18 cellular contexts compared by ENCODE assay signal in genomic region chr2:240457223-240458043, GRCh38. TPM values are rescaled to one million over a fixed set of nuclear protein-coding genes. Genes with fewer than 3 reads are reported as not detected.
DNase-seq lines count a peak whose midpoint lies in the region; ATAC-seq, FAIRE-seq and TF ChIP-seq lines count a peak whose summit lies in the region.
"Had no signal": no experiment of that assay in that cellular context is flagged by ENCODE, and none has a peak within 500 bp of the region (broad histone marks: within the 10 kb centered on the region; RNA-seq: fewer than 3 reads in every experiment).

No MANE protein-coding gene starts in this region.

- H3K27ac Mint-ChIP-seq in astrocyte (ENCODE audit: unreplicated experiment): peak overlapping the region; percentile 83
- H3K27ac Mint-ChIP-seq: B cell had no signal

- H3K4me1 ChIP-seq in HEK293 (ENCODE audit: control insufficient read depth, insufficient read depth, low read length): no peaks in the 10 kb centered on the region
- H3K4me1 ChIP-seq in astrocyte (ENCODE audit: insufficient read depth, low read length): peaks cover 5% of the 10 kb centered on the region
- no peaks in the 10 kb centered on the region for H3K4me1 ChIP-seq in kidney (ENCODE audit: control insufficient read depth in 1 of 2, insufficient read depth in 1 of 2, low read depth in 1 of 2, low read length in 2 of 2)
- H3K4me1 ChIP-seq: right lobe of liver had no signal

- H3K4me3 ChIP-seq in HEK293 (ENCODE audit: low read depth, low read length) (no peak overlapping the region), astrocyte (ENCODE audit: insufficient read depth, low read depth, low read length) (no peak overlapping the region), kidney (ENCODE audit: low read length in 2 of 2) (no peak overlapping the region)
- H3K4me3 ChIP-seq: esophagus muscularis mucosa, right lobe of liver had no signal

- no peak for TF ChIP-seq CTCF in HEK293 (tag by site-specific recombination; IDR thresholded peaks at IDR 0.05)
- no peak for TF ChIP-seq CTCF in astrocyte (IDR thresholded peaks at IDR 0.05; ENCODE audit: insufficient read depth, low read depth, low read length)
- TF ChIP-seq CTCF in kidney (IDR thresholded peaks at IDR 0.05; ENCODE audit: borderline replicate concordance, extremely low read depth, insufficient read depth): no peak

- FAIRE-seq in astrocyte (lab: Jason Lieb, UNC): no peak
- no peak for FAIRE-seq in kidney (lab: Jason Lieb, UNC)

- H3K36me3 Mint-ChIP-seq in astrocyte (ENCODE audit: low read depth, unreplicated experiment): no peaks in the 10 kb centered on the region
- no peaks in the 10 kb centered on the region for H3K36me3 Mint-ChIP-seq in activated T-cell treated with anti-CD3 and anti-CD28 coated beads, Interleukin-2, amount 50 U/mL, for 4 hours (ENCODE audit: insufficient read depth)

- H2AFZ ChIP-seq in astrocyte (ENCODE audit: low read depth, low read length): no peak overlapping the region

- CTCF ChIA-PET in HEK293 (lab: Yijun Ruan, JAX): no interaction called here

- H4K20me1 ChIP-seq in astrocyte (ENCODE audit: insufficient read depth, low read length): peaks cover 78% of the 10 kb centered on the region

- H3K27me3 ChIP-seq in astrocyte (ENCODE audit: insufficient read depth, low read length): no peaks in the 10 kb centered on the region
- H3K27me3 ChIP-seq: right lobe of liver had no signal

- no peak overlapping the region for H3K4me2 ChIP-seq in astrocyte (ENCODE audit: low read length)
- H3K4me2 ChIP-seq: SK-N-SH had no signal

- ATAC-seq in activated T-cell treated with anti-CD3 and anti-CD28 coated beads, Interleukin-2, amount 50 U/mL, for 4 hours: no peak
- ATAC-seq: PC-3, right lobe of liver had no signal

- peak overlapping the region; percentile 29 for H3K4me3 Mint-ChIP-seq in astrocyte (ENCODE audit: unreplicated experiment)
- no peak overlapping the region for H3K4me3 Mint-ChIP-seq in activated T-cell treated with anti-CD3 and anti-CD28 coated beads, Interleukin-2, amount 50 U/mL, for 4 hours
- H3K4me3 Mint-ChIP-seq: B cell had no signal

- peaks cover 0 to under 1% of the 10 kb centered on the region in 2 experiments; a peak in 1 of 3 replicates for H3K36me3 ChIP-seq in HEK293 (ENCODE audit: control insufficient read depth in 2 of 2, insufficient read depth in 1 of 2, low read length in 2 of 2)
- H3K36me3 ChIP-seq in astrocyte (ENCODE audit: insufficient read depth, low read length): no peaks in the 10 kb centered on the region
- no peaks in the 10 kb centered on the region for H3K36me3 ChIP-seq in kidney (ENCODE audit: control insufficient read depth in 1 of 2, insufficient read depth in 2 of 2, low read length in 2 of 2)
- H3K36me3 ChIP-seq: right lobe of liver had no signal

- intact Hi-C loops in kidney (cut with DNase I) (no loop called here), posterior cingulate gyrus (cut with DNase I) (no loop called here)

- H3K79me2 ChIP-seq in astrocyte (ENCODE audit: insufficient read depth, low read length): peaks cover 48% of the 10 kb centered on the region

- DNase-seq in astrocyte (ENCODE audit: low read depth) (no peak), kidney (peak; percentile 79), posterior cingulate gyrus (peak in 6 of 10 donors; percentile 4 to 84 (median 36)), DMS53 treated with DMSO at 0.1 percent for 48 hours (lab: John Stamatoyannopoulos, UW; ENCODE audit: unreplicated experiment) (no peak), cerebellar nuclear complex (lab: John Stamatoyannopoulos, UW) (no peak), middle frontal gyrus (ENCODE audit: extremely low spot score, low spot score) (no peak)
- DNase-seq in activated T-cell treated with anti-CD3 and anti-CD28 coated beads, Interleukin-2, amount 50 U/mL, for 4 hours: no peak
- DNase-seq: MV-4-11; NCI-H1930; NCI-H524 treated with DMSO at 0.1 percent for 48 hours; PC-3; SK-N-SH; stimulated activated CD4-positive, alpha-beta T cell treated with anti-CD3 and anti-CD28 coated beads, Interleukin-4, amount 100 ng/mL, for 1 hour; T1000 had no signal

- POLR2A ChIA-PET in HEK293 (lab: Yijun Ruan, JAX): no interaction called here

- H3K4me1 Mint-ChIP-seq in astrocyte (ENCODE audit: low read depth, unreplicated experiment): peaks cover 6% of the 10 kb centered on the region
- peaks cover 9% of the 10 kb centered on the region for H3K4me1 Mint-ChIP-seq in activated T-cell treated with anti-CD3 and anti-CD28 coated beads, Interleukin-2, amount 50 U/mL, for 4 hours (ENCODE audit: low read depth)

- H3K27ac ChIP-seq in HEK293 (ENCODE audit: extremely low read depth, low read depth, low read length) (no peak overlapping the region), astrocyte (ENCODE audit: low read depth, low read length) (no peak overlapping the region), kidney (ENCODE audit: low read depth in 2 of 2, low read length in 2 of 2) (no peak overlapping the region)
- H3K27ac ChIP-seq: esophagus muscularis mucosa, right lobe of liver had no signal

- H3K9me3 Mint-ChIP-seq in astrocyte (ENCODE audit: unreplicated experiment): no peaks in the 10 kb centered on the region
- no peaks in the 10 kb centered on the region for H3K9me3 Mint-ChIP-seq in activated T-cell treated with anti-CD3 and anti-CD28 coated beads, Interleukin-2, amount 50 U/mL, for 4 hours

- H3K9me3 ChIP-seq in HEK293 (ENCODE audit: control insufficient read depth, insufficient read depth, low read depth, low read length): no peaks in the 10 kb centered on the region
- H3K9me3 ChIP-seq in astrocyte (ENCODE audit: insufficient read depth, low read depth, low read length): no peaks in the 10 kb centered on the region
- no peaks in the 10 kb centered on the region for H3K9me3 ChIP-seq in kidney (ENCODE audit: control insufficient read depth in 1 of 2, low read length in 2 of 2)
- H3K9me3 ChIP-seq: esophagus muscularis mucosa, right lobe of liver, SK-N-SH had no signal

- no peak overlapping the region for H3K9ac ChIP-seq in astrocyte (ENCODE audit: low read length)
- H3K9ac ChIP-seq in kidney (ENCODE audit: low read length in 2 of 2): no peak overlapping the region
- H3K9ac ChIP-seq: SK-N-SH had no signal

- H3K27me3 Mint-ChIP-seq in astrocyte (ENCODE audit: low read depth, unreplicated experiment): no peaks in the 10 kb centered on the region
- peaks cover 22% of the 10 kb centered on the region for H3K27me3 Mint-ChIP-seq in activated T-cell treated with anti-CD3 and anti-CD28 coated beads, Interleukin-2, amount 50 U/mL, for 4 hours (ENCODE audit: low read depth)

TF ChIP-seq in HEK293, 187 proteins besides CTCF, POLR2A, EP300 and RAD21:
- TF ChIP-seq SP2 (tag by site-specific recombination; IDR thresholded peaks at IDR 0.05) (peak; percentile 21; the same call in 1 of the 2 replicates), ZNF555 (tag by site-specific recombination; conservative IDR thresholded peaks at IDR 0.05) (no peak)
TF ChIP-seq in HEK293: peak in this region for 1.

RNA-seq across cellular contexts. Expression of gene GPC1, which starts 22.0 kb away (rescaled TPM):
- total RNA-seq in astrocyte (252 and 299 TPM in 2 replicates), kidney (124 TPM)
- 18.4 TPM for polyA plus RNA-seq in kidney (ENCODE audit: insufficient read depth, low read depth, low replicate concordance)
- total RNA-seq in activated T-cell treated with anti-CD3 and anti-CD28 coated beads, Interleukin-2, amount 50 U/mL, for 4 hours: 1 to 10 TPM; 3.7 to 6.3 (median 5.9) TPM

Comparison
In these comparisons a context has a peak if more than half of its experiments do, and no peak if none do; other contexts are left out.
1. DNase-seq: peak in kidney (single experiment) and posterior cingulate gyrus (6 of 10); none in astrocyte (single experiment), DMS53 treated with DMSO at 0.1 percent for 48 hours (single experiment), cerebellar nuclear complex (0 of 2), middle frontal gyrus (single experiment) and activated T-cell treated with anti-CD3 and anti-CD28 coated beads, Interleukin-2, amount 50 U/mL, for 4 hours (single experiment).
2. RNA of gene GPC1, which starts 22.0 kb away (total RNA-seq): 252 to 299 TPM in astrocyte and 124 TPM in kidney (single experiment); 3.7 to 6.3 TPM in activated T-cell treated with anti-CD3 and anti-CD28 coated beads, Interleukin-2, amount 50 U/mL, for 4 hours; every median in the first group is over 10 times any median in the second.